ENCODE assay signal across 10 cellular contexts in the genomic region with DNA sequence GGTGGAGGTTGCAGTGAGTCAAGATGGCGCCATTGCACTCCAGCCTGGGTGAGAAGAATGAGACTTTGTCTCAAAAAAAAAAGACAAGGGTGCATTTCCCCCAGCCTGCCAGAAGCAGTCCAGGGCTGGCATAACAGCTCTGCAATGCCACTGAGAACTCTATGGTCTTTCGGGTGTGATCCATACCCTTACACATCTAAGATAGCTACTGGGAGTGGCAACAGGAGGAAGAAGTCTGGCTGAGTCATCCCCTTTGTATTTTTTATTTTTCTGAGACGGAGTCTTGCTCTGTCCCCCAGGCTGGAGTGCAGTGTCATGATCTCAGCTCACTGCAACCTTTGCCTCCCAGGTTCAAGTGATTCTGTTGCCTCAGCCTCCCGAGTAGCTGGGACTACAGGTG. TPM values are rescaled to one million over a fixed set of nuclear protein-coding genes. Genes with fewer than 3 reads are reported as not detected.
DNase-seq lines count a peak whose midpoint lies in the region; ATAC-seq, FAIRE-seq and TF ChIP-seq lines count a peak whose summit lies in the region.
"Not testable (repeated sequence)": the region's sequence is repeated elsewhere in the genome, so short reads cannot be mapped to it uniquely, and the experiment has no call there.
"Had no signal": no experiment of that assay in that cellular context is flagged by ENCODE, and none has a peak within 500 bp of the region (broad histone marks: within the 10 kb centered on the region; RNA-seq: fewer than 3 reads in every experiment).

No MANE protein-coding gene starts in this region.

- not testable (repeated sequence) for H3K36me3 ChIP-seq in GM23338 (ENCODE audit: insufficient read depth); PC-3 (ENCODE audit: low read depth, low read length); K562 (ENCODE audit: control insufficient read depth, insufficient read depth, low read length); osteoblast (ENCODE audit: insufficient read depth, low read length)

- not testable (repeated sequence) for FAIRE-seq in K562 (lab: Jason Lieb, UNC)

- TF ChIP-seq POLR2A in K562 (conservative IDR thresholded peaks at IDR 0.05): not testable (repeated sequence)

- H3K79me2 ChIP-seq in GM23338 (replicated peaks; ENCODE audit: insufficient read depth); PC-3 (ENCODE audit: low read length); K562 (ENCODE audit: control insufficient read depth, insufficient read depth, low read length); osteoblast (ENCODE audit: insufficient read depth, low read length): not testable (repeated sequence)

- not testable (repeated sequence) for DNase-seq in GM23338 (ENCODE audit: low spot score); K562 (ENCODE audit: extremely low read depth in 1 of 4, low spot score in 3 of 4)
- DNase-seq in LoVo (ENCODE audit: low spot score): peak; percentile 38
- peak; percentile 44 for DNase-seq in PC-3
- peak; percentile 22 for DNase-seq in SW480 (ENCODE audit: low spot score)
- peak; percentile 49 for DNase-seq in osteoblast (ENCODE audit: insufficient read length, low spot score, missing footprints)

- TF ChIP-seq RAD21 in K562 (CRISPR knock-in tag; conservative IDR thresholded peaks at IDR 0.05 in 1 of 2, IDR thresholded peaks at IDR 0.05 in 1 of 2): not testable (repeated sequence)

- not testable (repeated sequence) for H3K4me1 Mint-ChIP-seq in GM23338

- not testable (repeated sequence) for H3K27ac ChIP-seq in GM23338 (ENCODE audit: low read depth); PC-3 (ENCODE audit: low read length); K562 (ENCODE audit: extremely low read depth, low read depth, low read length); osteoblast (ENCODE audit: low read depth, low read length)

- H4K20me1 ChIP-seq in GM23338 (replicated peaks; ENCODE audit: insufficient read depth); PC-3 (ENCODE audit: low read length); K562 (replicated peaks; ENCODE audit: control insufficient read depth, insufficient read depth, low read length); osteoblast (ENCODE audit: insufficient read depth, low read length): not testable (repeated sequence)

- not testable (repeated sequence) for H3K9me1 ChIP-seq in K562 (ENCODE audit: control insufficient read depth, insufficient read depth, low read length)

- POLR2A ChIA-PET in PC-3 (lab: Charles Lee; ENCODE audit: unreplicated experiment); K562 (lab: Yijun Ruan, JAX): not testable (repeated sequence)

- in situ Hi-C loops in K562 (cut with MboI): not testable (repeated sequence)

- not testable (repeated sequence) for TF ChIP-seq EP300 in K562 (IDR thresholded peaks at IDR 0.05; ENCODE audit: low read length)

- not testable (repeated sequence) for TF ChIP-seq CTCF in GM23338 (conservative IDR thresholded peaks at IDR 0.05; ENCODE audit: low read depth in 2 of 2); PC-3 (conservative IDR thresholded peaks at IDR 0.05; ENCODE audit: low read depth, low read length); K562 (IDR thresholded peaks at IDR 0.05 in 2 of 3, conservative IDR thresholded peaks at IDR 0.05 in 1 of 3; ENCODE audit: insufficient read depth in 2 of 3, low read depth in 1 of 3, low read length in 3 of 3); osteoblast (IDR thresholded peaks at IDR 0.05; ENCODE audit: extremely low read depth, low read depth, low read length)

- H2AFZ ChIP-seq in GM23338: 0 out of 2 replicates have a peak overlapping the region, but pooled peaks have one; percentile 38
- H2AFZ ChIP-seq in PC-3 (ENCODE audit: low read length); K562 (ENCODE audit: low read depth, low read length); osteoblast (ENCODE audit: low read length): not testable (repeated sequence)

- H3K27ac Mint-ChIP-seq in GM23338: not testable (repeated sequence)

- WGBS in K562 (ENCODE audit: insufficient coverage, low coverage, missing lambda C conversion rate): 0% methylated on average over 3 of the region's 4 CpGs

- BruUV-seq in PC-3 (replicated peaks; lab: Mats Ljungman, UMichigan); K562 (replicated peaks; lab: Mats Ljungman, UMichigan): not testable (repeated sequence)

- H3K4me2 ChIP-seq in GM23338; PC-3 (ENCODE audit: low read length); K562 (ENCODE audit: insufficient read depth, low read length); osteoblast (ENCODE audit: insufficient read depth, low read length): not testable (repeated sequence)

- not testable (repeated sequence) for H3K4me3 Mint-ChIP-seq in GM23338

- not testable (repeated sequence) for H3K9me3 Mint-ChIP-seq in GM23338

- not testable (repeated sequence) for H3F3A ChIP-seq in GM23338 (replicated peaks; ENCODE audit: low read depth); PC-3 (ENCODE audit: low read length, unreplicated experiment)

- H3K4me3 ChIP-seq in GM23338; PC-3 (ENCODE audit: low read length); K562; osteoblast (ENCODE audit: insufficient read depth, low read length): not testable (repeated sequence)

- CTCF ChIA-PET in PC-3 (lab: Charles Lee); K562 (lab: Yijun Ruan, JAX; ENCODE audit: low intra/inter-chr PET ratio): not testable (repeated sequence)

- not testable (repeated sequence) for H3K4me1 ChIP-seq in GM23338 (ENCODE audit: insufficient read depth); PC-3 (ENCODE audit: insufficient read depth, low read length); K562 (replicated peaks in 1 of 2; ENCODE audit: control insufficient read depth in 2 of 2, insufficient read depth in 2 of 2, low read length in 2 of 2); osteoblast (ENCODE audit: insufficient read depth, low read length)

- H3K36me3 Mint-ChIP-seq in GM23338 (ENCODE audit: low read depth): not testable (repeated sequence)

- not testable (repeated sequence) for H3K27me3 Mint-ChIP-seq in GM23338 (ENCODE audit: insufficient read depth, low read depth, poor library complexity)

- not testable (repeated sequence) for ATAC-seq in GM23338, K562
- peak; percentile 60 for ATAC-seq in PC-3
- peak; percentile 80 for ATAC-seq in esophagus mucosa

- H3K9ac ChIP-seq in PC-3 (ENCODE audit: low read length); K562 (ENCODE audit: insufficient read depth in 1 of 2, low read depth in 2 of 2, low read length in 2 of 2): not testable (repeated sequence)

- H3K9me3 ChIP-seq in PC-3 (ENCODE audit: low read length); K562 (replicated peaks; ENCODE audit: control insufficient read depth, insufficient read depth, low read depth, low read length); osteoblast (ENCODE audit: low read depth, low read length): not testable (repeated sequence)

- intact Hi-C loops in PC-3 (cut with micrococcal nuclease); K562 (cut with micrococcal nuclease): not testable (repeated sequence)

- H3K27me3 ChIP-seq in GM23338 (ENCODE audit: insufficient read depth); PC-3 (ENCODE audit: low read length): not testable (repeated sequence)
- peaks cover 3 to 12% of the 10 kb centered on the region in 2 experiments; a peak in 3 of 5 replicates for H3K27me3 ChIP-seq in K562 (ENCODE audit: control insufficient read depth in 2 of 2, insufficient read depth in 2 of 2, low read length in 2 of 2)
- H3K27me3 ChIP-seq in osteoblast (ENCODE audit: insufficient read depth, low read length): peaks cover 26% of the 10 kb centered on the region

- H3K9me2 ChIP-seq in GM23338 (ENCODE audit: insufficient read depth): peaks cover 14% of the 10 kb centered on the region; the same call in 1 of the 2 replicates
- H3K9me2 ChIP-seq in PC-3 (replicated peaks; ENCODE audit: low read length): not testable (repeated sequence)

RNA-seq across cellular contexts. Expression of gene KBTBD12, which starts 40.9 kb away (rescaled TPM):
- 0.23 and 0.69 TPM in 2 replicates for total RNA-seq in GM23338 (2014; rRNA removed; shearing (Covaris generic))
- 0.53 and 0.73 TPM in 2 replicates for polyA plus RNA-seq in GM23338 (2016; fragmentation: Nextera tagmentation; extraction: Ambion mirVana)
- total RNA-seq in PC-3 (2014; rRNA removed): not detected in 2 replicates
- total RNA-seq in K562 (2011; cell fraction: chromatin; rRNA removed; ENCODE audit: low replicate concordance): not detected in 2 replicates
- not detected in 2 replicates for total RNA-seq in K562 (2011; cell fraction: nucleolus; rRNA removed)
- total RNA-seq in K562 (2011; cell fraction: nucleoplasm; rRNA removed): not detected in 2 replicates
- not detected in 2 replicates for total RNA-seq in K562 (2014; rRNA removed)
- not detected in 2 replicates for total RNA-seq in K562 (2014; rRNA removed; fragmentation: Illumina TruSeq; extraction: Trizol)
- not detected in 2 replicates for total RNA-seq in K562 (2015; rRNA removed; fragmentation: Illumina TruSeq; extraction: Trizol)
- total RNA-seq in K562 (2021): not detected in 2 replicates
- polyA plus RNA-seq in K562 (2011; rRNA removed): not detected in 2 replicates
- not detected in 2 replicates for polyA plus RNA-seq in K562 (2011; cell fraction: cytosol; rRNA removed)
- polyA plus RNA-seq in K562 (2011; cell fraction: nucleus; rRNA removed): not detected in 2 replicates
- polyA plus RNA-seq in K562 (2012): not detected in 2 replicates
- not detected in 2 replicates for polyA plus RNA-seq in K562 (2014; fragmentation: Illumina TruSeq; extraction: Trizol)
- not detected for polyA plus RNA-seq in K562 (2014; fragmentation: Nextera tagmentation; extraction: Ambion mirVana)
- not detected in 2 replicates for polyA plus RNA-seq in K562 (2014; rRNA removed)
- polyA minus RNA-seq in K562 (2011; rRNA and poly(A)+ RNA removed): 0.06 TPM in 1 of 2 replicates, not detected in the other
- polyA minus RNA-seq in K562 (2011; cell fraction: cytosol; rRNA and poly(A)+ RNA removed): not detected in 2 replicates
- polyA minus RNA-seq in K562 (2011; cell fraction: nucleus; rRNA and poly(A)+ RNA removed): not detected in 2 replicates
- total RNA-seq in esophagus mucosa: not detected
- total RNA-seq in osteoblast: not detected in 2 replicates
- total RNA-seq: CD4-positive, alpha-beta memory T cell had no signal
- polyA plus RNA-seq: A549, AG04450 had no signal

RNA-seq across cellular contexts. Expression of gene MGLL, which starts 51.8 kb away (rescaled TPM):
- 0.62 and 0.83 TPM in 2 replicates for total RNA-seq in GM23338 (2014; rRNA removed; shearing (Covaris generic))
- polyA plus RNA-seq in GM23338 (2016; fragmentation: Nextera tagmentation; extraction: Ambion mirVana): 0.71 and 1.3 TPM in 2 replicates
- 38.7 and 40.1 TPM in 2 replicates for total RNA-seq in PC-3 (2014; rRNA removed)
- total RNA-seq in K562 (2011; cell fraction: chromatin; rRNA removed; ENCODE audit: low replicate concordance): not detected in 2 replicates
- total RNA-seq in K562 (2011; cell fraction: nucleolus; rRNA removed): 0.13 TPM in 1 of 2 replicates, not detected in the other
- 0.61 TPM in 1 of 2 replicates, not detected in the other for total RNA-seq in K562 (2011; cell fraction: nucleoplasm; rRNA removed)
- 0.32 TPM in 1 of 2 replicates, not detected in the other for total RNA-seq in K562 (2014; rRNA removed)
- not detected in 2 replicates for total RNA-seq in K562 (2014; rRNA removed; fragmentation: Illumina TruSeq; extraction: Trizol)
- not detected in 2 replicates for total RNA-seq in K562 (2015; rRNA removed; fragmentation: Illumina TruSeq; extraction: Trizol)
- 0.18 and 0.60 TPM in 2 replicates for total RNA-seq in K562 (2021)
- polyA plus RNA-seq in K562 (2011; rRNA removed): not detected in 2 replicates
- not detected in 2 replicates for polyA plus RNA-seq in K562 (2011; cell fraction: cytosol; rRNA removed)
- not detected in 2 replicates for polyA plus RNA-seq in K562 (2011; cell fraction: nucleus; rRNA removed)
- polyA plus RNA-seq in K562 (2012): 0.09 TPM in 1 of 2 replicates, not detected in the other
- polyA plus RNA-seq in K562 (2014; fragmentation: Illumina TruSeq; extraction: Trizol): not detected in 2 replicates
- not detected for polyA plus RNA-seq in K562 (2014; fragmentation: Nextera tagmentation; extraction: Ambion mirVana)
- polyA plus RNA-seq in K562 (2014; rRNA removed): 0.12 TPM in 1 of 2 replicates, not detected in the other
- polyA minus RNA-seq in K562 (2011; rRNA and poly(A)+ RNA removed): not detected in 2 replicates
- polyA minus RNA-seq in K562 (2011; cell fraction: cytosol; rRNA and poly(A)+ RNA removed): not detected in 2 replicates
- 0.13 and 0.33 TPM in 2 replicates for polyA minus RNA-seq in K562 (2011; cell fraction: nucleus; rRNA and poly(A)+ RNA removed)
- total RNA-seq in esophagus mucosa: 135 TPM
- total RNA-seq in osteoblast: 10.6 and 18.1 TPM in 2 replicates
